ENCODE assay signal across 8 cellular contexts in the genomic region with DNA sequence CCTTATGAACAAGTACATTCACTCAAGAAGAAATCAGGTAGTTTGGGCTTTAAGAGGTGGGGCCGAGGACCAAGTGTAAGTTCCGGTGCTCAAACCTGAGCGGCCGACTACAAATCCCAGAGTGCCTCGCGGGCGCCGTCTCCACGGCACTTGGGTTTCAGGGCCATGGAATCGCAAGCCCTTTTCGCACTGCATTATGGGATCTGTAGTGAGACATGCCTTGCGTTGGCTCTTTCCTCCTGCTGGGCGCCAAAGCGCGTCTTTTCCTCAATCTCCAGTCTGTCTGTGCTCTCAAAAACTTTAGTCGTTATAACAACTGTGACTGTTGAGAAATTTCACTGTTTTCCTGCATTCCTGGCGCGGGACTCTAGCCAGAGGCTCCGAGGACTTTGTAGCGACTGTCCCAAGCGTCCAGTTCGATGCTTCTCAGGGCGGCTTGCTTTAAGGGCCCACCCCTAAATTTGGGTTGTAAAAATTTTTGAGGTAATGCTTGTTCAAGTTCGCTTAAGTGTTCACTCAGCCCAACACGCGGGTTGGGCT. TPM values are rescaled to one million over a fixed set of nuclear protein-coding genes. Genes with fewer than 3 reads are reported as not detected.
DNase-seq lines count a peak whose midpoint lies in the region; ATAC-seq and TF ChIP-seq lines count a peak whose summit lies in the region.

No MANE protein-coding gene starts in this region.

- peak; percentile 96 for DNase-seq in GM12864 (ENCODE audit: low read depth)
- DNase-seq in NCI-H1417 treated with DMSO at 0.1 percent for 48 hours (lab: John Stamatoyannopoulos, UW), result peak; percentile 80
- peak; percentile 91 for DNase-seq in activated naive CD8-positive, alpha-beta T cell treated with anti-CD3 and anti-CD28 coated beads, Interleukin-2, amount 50 U/mL, for 16 hours (ENCODE audit: low read depth, low spot score)
- peak; percentile 98 for DNase-seq in Right ventricle myocardium superior
- peak; percentile 96 for DNase-seq in osteocyte (ENCODE audit: extremely low spot score, unreplicated experiment)
- peak; percentile 91 for DNase-seq in thoracic aorta (ENCODE audit: low spot score)

- peak overlapping the region; percentile 78 for H3K4me3 ChIP-seq in GM12864 (ENCODE audit: low read depth, low read length)
- peak overlapping the region; percentile 76 for H3K4me3 ChIP-seq in SU-DHL-6 (ENCODE audit: insufficient read depth, low read length, poor library complexity, severe bottlenecking)
- peak overlapping the region; percentile 77 for H3K4me3 ChIP-seq in thoracic aorta

- peak overlapping the region; percentile 98 for H3K27ac Mint-ChIP-seq in osteocyte (ENCODE audit: unreplicated experiment)

- H3K4me2 ChIP-seq in SU-DHL-6 (ENCODE audit: low read depth, low read length, poor library complexity, severe bottlenecking), result peak overlapping the region; percentile 66

- TF ChIP-seq CTCF in GM12864 (IDR thresholded peaks at IDR 0.05; ENCODE audit: low read depth, low read length, missing control alignments) (peak; percentile 9), SU-DHL-6 (IDR thresholded peaks at IDR 0.05; ENCODE audit: insufficient read depth, low read length, poor library complexity, severe bottlenecking) (no peak), osteocyte (IDR thresholded peaks at IDR 0.05) (no peak), thoracic aorta (IDR thresholded peaks at IDR 0.05) (no peak)

- H3K9me3 ChIP-seq in SU-DHL-6 (ENCODE audit: insufficient read depth, low read length), result no peaks in the 10 kb centered on the region
- no peaks in the 10 kb centered on the region for H3K9me3 ChIP-seq in thoracic aorta

- intact Hi-C loops in Right ventricle myocardium superior (cut with DNase I), result loop anchor here (2.0 kb wide), 1 partner anchor 70 kb away; the partner anchor contains the start of gene GSTA4

- peaks cover 14 to 50% of the 10 kb centered on the region in 2 donors for H3K4me1 ChIP-seq in thoracic aorta (ENCODE audit: control insufficient read depth in 1 of 2, low read depth in 2 of 2)

- no peaks in the 10 kb centered on the region for H3K27me3 Mint-ChIP-seq in osteocyte (ENCODE audit: unreplicated experiment)

- peak overlapping the region; percentile 99 for H3K4me3 Mint-ChIP-seq in osteocyte (ENCODE audit: unreplicated experiment)

- H3K27ac ChIP-seq in SU-DHL-6 (ENCODE audit: low read depth, low read length) (peak overlapping the region; percentile 74), thoracic aorta (peak overlapping the region; percentile 76 to 92)

- H3K36me3 ChIP-seq in SU-DHL-6 (ENCODE audit: low read length) (no peaks in the 10 kb centered on the region), thoracic aorta (no peaks in the 10 kb centered on the region)

- no peaks in the 10 kb centered on the region for H3K9me2 ChIP-seq in SU-DHL-6 (replicated peaks; ENCODE audit: insufficient read depth, low read length)

- peaks cover 29% of the 10 kb centered on the region for H3K79me2 ChIP-seq in SU-DHL-6 (ENCODE audit: insufficient read depth, low read length)

- H2AFZ ChIP-seq in SU-DHL-6 (ENCODE audit: low read depth, low read length, severe bottlenecking), result peak overlapping the region; percentile 92

- peaks cover 54% of the 10 kb centered on the region for H3K4me1 Mint-ChIP-seq in osteocyte (ENCODE audit: unreplicated experiment)

- H3K9ac ChIP-seq in SU-DHL-6 (ENCODE audit: low read length), result peak overlapping the region; percentile 81

- ATAC-seq in HG02798 (IDR thresholded peaks at IDR 0.05; ENCODE audit: poor library complexity, unreplicated experiment), result peak; percentile 83
- ATAC-seq in Right ventricle myocardium superior (ENCODE audit: poor library complexity), result peak; percentile 92
- ATAC-seq in thoracic aorta (ENCODE audit: insufficient number of reproducible peaks, low FRiP score, low read depth), result peak; percentile 80

- H4K20me1 ChIP-seq in SU-DHL-6 (ENCODE audit: low read depth, low read length), result no peaks in the 10 kb centered on the region

- H3K36me3 Mint-ChIP-seq in osteocyte (ENCODE audit: unreplicated experiment), result peaks cover 4% of the 10 kb centered on the region

- no peaks in the 10 kb centered on the region for H3K27me3 ChIP-seq in SU-DHL-6 (ENCODE audit: low read length)
- H3K27me3 ChIP-seq in thoracic aorta (replicated peaks; ENCODE audit: insufficient read depth), result no peaks in the 10 kb centered on the region

- H3K9me3 Mint-ChIP-seq in osteocyte (ENCODE audit: unreplicated experiment), result no peaks in the 10 kb centered on the region

- H3F3A ChIP-seq in SU-DHL-6 (ENCODE audit: insufficient read depth), result peaks cover 21% of the 10 kb centered on the region

RNA-seq across cellular contexts. Expression of gene FBXO9, which starts 0.4 kb away (rescaled TPM):
- total RNA-seq in Right ventricle myocardium superior (40.2 TPM), osteocyte (74.8 and 79.9 TPM in 2 replicates), thoracic aorta (10 to 100 TPM; 30.1 to 78.2 TPM)

RNA-seq across cellular contexts. Expression of gene CILK1, which starts 3.2 kb away (rescaled TPM):
- total RNA-seq in Right ventricle myocardium superior, result 6.0 TPM
- 14.7 and 15.0 TPM in 2 replicates for total RNA-seq in osteocyte
- 10 to 100 TPM; 14.2 to 18.6 TPM for total RNA-seq in thoracic aorta

Comparison
In these comparisons a context has a peak if more than half of its experiments do, and no peak if none do; other contexts are left out.
1. Peak in every context shown above with its lines: DNase-seq, ATAC-seq, H3K4me3 ChIP-seq and H3K27ac ChIP-seq.